In genomic region chr14:24137529-24138395, GRCh38 we compare ENCODE assay signal across 9 cellular contexts.
DNase-seq lines count a peak whose midpoint lies in the region; ATAC-seq lines count a peak whose summit lies in the region.
"Had no signal": no experiment of that assay in that cellular context is flagged by ENCODE, and none has a peak within 500 bp of the region (broad histone marks: within the 10 kb centered on the region; RNA-seq: fewer than 3 reads in every experiment).

No MANE protein-coding gene starts in this region.

- H3K36me3 Mint-ChIP-seq in T-helper 2 cell treated with Interferon-gamma antibody and Interleukin-4, amounts not matched to agents 5 μg/mL and 100 μg/mL, for 36 hours (ENCODE audit: low read depth), result peaks cover 48% of the 10 kb centered on the region
- H3K36me3 Mint-ChIP-seq in activated naive CD8-positive, alpha-beta T cell treated with anti-CD3 and anti-CD28 coated beads, Interleukin-2, amount 50 U/mL, for 24 hours (ENCODE audit: low read depth), result peaks cover 46% of the 10 kb centered on the region
- peaks cover 63% of the 10 kb centered on the region for H3K36me3 Mint-ChIP-seq in stimulated activated effector memory CD8-positive, alpha-beta T cell treated with anti-CD3 and anti-CD28 coated beads, Interleukin-12 subunit alpha, Interleukin-12 subunit beta, amount 100 ng/mL, for 72 hours

- H3K4me3 Mint-ChIP-seq in T-helper 2 cell treated with Interferon-gamma antibody and Interleukin-4, amounts not matched to agents 5 μg/mL and 100 μg/mL, for 36 hours, result peak overlapping the region; percentile 90
- H3K4me3 Mint-ChIP-seq in activated naive CD8-positive, alpha-beta T cell treated with anti-CD3 and anti-CD28 coated beads, Interleukin-2, amount 50 U/mL, for 24 hours, result peak overlapping the region; percentile 98
- peak overlapping the region; percentile 87 for H3K4me3 Mint-ChIP-seq in stimulated activated effector memory CD8-positive, alpha-beta T cell treated with anti-CD3 and anti-CD28 coated beads, Interleukin-12 subunit alpha, Interleukin-12 subunit beta, amount 100 ng/mL, for 72 hours

- no peak for DNase-seq in T-helper 2 cell treated with Interferon-gamma antibody and Interleukin-4, amounts not matched to agents 5 μg/mL and 100 μg/mL, for 36 hours (ENCODE audit: low spot score)
- no peak for DNase-seq in T-helper 2 cell
- no peak for DNase-seq in activated naive CD8-positive, alpha-beta T cell treated with anti-CD3 and anti-CD28 coated beads, Interleukin-2, amount 50 U/mL, for 24 hours
- no peak for DNase-seq in stimulated activated effector memory CD8-positive, alpha-beta T cell treated with anti-CD3 and anti-CD28 coated beads, Interleukin-12 subunit alpha, Interleukin-12 subunit beta, amount 100 ng/mL, for 72 hours (ENCODE audit: low spot score in 2 of 2)
- no peak for DNase-seq in stimulated activated CD4-positive, alpha-beta T cell treated with anti-CD3 and anti-CD28 coated beads, Interleukin-2, amount 100 ng/mL, for 48 hours
- DNase-seq: ACHN, amygdala, NCI-H1092 had no signal

- H3K9me3 Mint-ChIP-seq in T-helper 2 cell treated with Interferon-gamma antibody and Interleukin-4, amounts not matched to agents 5 μg/mL and 100 μg/mL, for 36 hours, result no peaks in the 10 kb centered on the region
- H3K9me3 Mint-ChIP-seq in activated naive CD8-positive, alpha-beta T cell treated with anti-CD3 and anti-CD28 coated beads, Interleukin-2, amount 50 U/mL, for 24 hours, result no peaks in the 10 kb centered on the region
- no peaks in the 10 kb centered on the region for H3K9me3 Mint-ChIP-seq in stimulated activated effector memory CD8-positive, alpha-beta T cell treated with anti-CD3 and anti-CD28 coated beads, Interleukin-12 subunit alpha, Interleukin-12 subunit beta, amount 100 ng/mL, for 72 hours

- no peak for ATAC-seq in activated naive CD8-positive, alpha-beta T cell treated with anti-CD3 and anti-CD28 coated beads, Interleukin-2, amount 50 U/mL, for 24 hours
- ATAC-seq in stimulated activated effector memory CD8-positive, alpha-beta T cell treated with anti-CD3 and anti-CD28 coated beads, Interleukin-12 subunit alpha, Interleukin-12 subunit beta, amount 100 ng/mL, for 72 hours, result no peak
- ATAC-seq in HG02852 (IDR thresholded peaks at IDR 0.05; ENCODE audit: unreplicated experiment), result no peak

- H3K4me1 Mint-ChIP-seq in T-helper 2 cell treated with Interferon-gamma antibody and Interleukin-4, amounts not matched to agents 5 μg/mL and 100 μg/mL, for 36 hours (ENCODE audit: low read depth), result peaks cover 44% of the 10 kb centered on the region
- peaks cover 62% of the 10 kb centered on the region for H3K4me1 Mint-ChIP-seq in activated naive CD8-positive, alpha-beta T cell treated with anti-CD3 and anti-CD28 coated beads, Interleukin-2, amount 50 U/mL, for 24 hours
- H3K4me1 Mint-ChIP-seq in stimulated activated effector memory CD8-positive, alpha-beta T cell treated with anti-CD3 and anti-CD28 coated beads, Interleukin-12 subunit alpha, Interleukin-12 subunit beta, amount 100 ng/mL, for 72 hours, result peaks cover 62% of the 10 kb centered on the region

- no peaks in the 10 kb centered on the region for H3K27me3 Mint-ChIP-seq in T-helper 2 cell treated with Interferon-gamma antibody and Interleukin-4, amounts not matched to agents 5 μg/mL and 100 μg/mL, for 36 hours (ENCODE audit: low read depth)
- H3K27me3 Mint-ChIP-seq in activated naive CD8-positive, alpha-beta T cell treated with anti-CD3 and anti-CD28 coated beads, Interleukin-2, amount 50 U/mL, for 24 hours, result peaks cover 2% of the 10 kb centered on the region

- peak overlapping the region; percentile 58 for H3K27ac Mint-ChIP-seq in T-helper 2 cell treated with Interferon-gamma antibody and Interleukin-4, amounts not matched to agents 5 μg/mL and 100 μg/mL, for 36 hours
- H3K27ac Mint-ChIP-seq in activated naive CD8-positive, alpha-beta T cell treated with anti-CD3 and anti-CD28 coated beads, Interleukin-2, amount 50 U/mL, for 24 hours, result peak overlapping the region; percentile 90
- peak overlapping the region; percentile 92 for H3K27ac Mint-ChIP-seq in stimulated activated effector memory CD8-positive, alpha-beta T cell treated with anti-CD3 and anti-CD28 coated beads, Interleukin-12 subunit alpha, Interleukin-12 subunit beta, amount 100 ng/mL, for 72 hours
